8 cellular contexts compared by ENCODE assay signal in genomic region chr3:120348981-120349818, GRCh38. TPM values are rescaled to one million over a fixed set of nuclear protein-coding genes. Genes with fewer than 3 reads are reported as not detected.
DNase-seq lines count a peak whose midpoint lies in the region; ATAC-seq and TF ChIP-seq lines count a peak whose summit lies in the region.

TSS of gene LRRC58 (minus strand) at chr3:120349354. CDS start at chr3:120349243, 111 bp downstream.

- DNase-seq in NB4 (ENCODE audit: low read depth) (peak; percentile 94), SK-N-MC (ENCODE audit: low read depth, low spot score) (peak; percentile 26), globus pallidus (ENCODE audit: low spot score) (peak; percentile 89), omental fat pad (ENCODE audit: low spot score) (peak; percentile 71)
- peak; percentile 90 for DNase-seq in activated naive CD4-positive, alpha-beta T cell treated with anti-CD3 and anti-CD28 coated beads, Interleukin-2, amount 10 ng/mL, durations not matched to agents 7 days and 5 days

- no peaks in the 10 kb centered on the region for H3K9me3 ChIP-seq in SK-N-MC (ENCODE audit: low read depth, low read length)

- H3K4me3 ChIP-seq in NB4 (ENCODE audit: low read depth, low read length) = peak within 1 kb of the TSS; percentile 97
- peak within 1 kb of the TSS; percentile 94 for H3K4me3 ChIP-seq in SK-N-MC

- H3K27ac Mint-ChIP-seq in activated naive CD4-positive, alpha-beta T cell treated with anti-CD3 and anti-CD28 coated beads, Interleukin-2, amount 10 ng/mL, durations not matched to agents 7 days and 5 days = peak within 1 kb of the TSS; percentile 92

- peaks cover 16% of the 10 kb centered on the region for H3K27me3 Mint-ChIP-seq in activated naive CD4-positive, alpha-beta T cell treated with anti-CD3 and anti-CD28 coated beads, Interleukin-2, amount 10 ng/mL, durations not matched to agents 7 days and 5 days

- TF ChIP-seq CTCF in NB4 (IDR thresholded peaks at IDR 0.05; ENCODE audit: low read depth, low read length) (no peak), omental fat pad (IDR thresholded peaks at IDR 0.05) (no peak)

- H3K36me3 ChIP-seq in SK-N-MC (ENCODE audit: insufficient read depth, low read length) = peaks cover 28% of the 10 kb centered on the region

- H3K27ac ChIP-seq in SK-N-MC (peak within 1 kb of the TSS; percentile 85), temporal lobe (ENCODE audit: low read depth, low read length) (peak within 1 kb of the TSS; percentile 85)

- TF ChIP-seq POLR2A in GM10847 (IDR thresholded peaks at IDR 0.05; ENCODE audit: extremely low read depth, insufficient read length) = peak; percentile 93
- TF ChIP-seq POLR2A in NB4 (IDR thresholded peaks at IDR 0.05; ENCODE audit: extremely low read depth, insufficient read length) = peak; percentile 92

- ATAC-seq in HG02588 (IDR thresholded peaks at IDR 0.05; ENCODE audit: unreplicated experiment) (peak; percentile 90), omental fat pad (ENCODE audit: low FRiP score) (peak; percentile 96)

- no peaks in the 10 kb centered on the region for H3K9me3 Mint-ChIP-seq in activated naive CD4-positive, alpha-beta T cell treated with anti-CD3 and anti-CD28 coated beads, Interleukin-2, amount 10 ng/mL, durations not matched to agents 7 days and 5 days

- peak within 1 kb of the TSS; percentile 86 for H3K4me3 Mint-ChIP-seq in activated naive CD4-positive, alpha-beta T cell treated with anti-CD3 and anti-CD28 coated beads, Interleukin-2, amount 10 ng/mL, durations not matched to agents 7 days and 5 days

- peaks cover 35% of the 10 kb centered on the region for H3K36me3 Mint-ChIP-seq in activated naive CD4-positive, alpha-beta T cell treated with anti-CD3 and anti-CD28 coated beads, Interleukin-2, amount 10 ng/mL, durations not matched to agents 7 days and 5 days

- peaks cover 46% of the 10 kb centered on the region for H3K4me1 Mint-ChIP-seq in activated naive CD4-positive, alpha-beta T cell treated with anti-CD3 and anti-CD28 coated beads, Interleukin-2, amount 10 ng/mL, durations not matched to agents 7 days and 5 days

- CTCF ChIA-PET in activated naive CD4-positive, alpha-beta T cell treated with anti-CD3 and anti-CD28 coated beads, Interleukin-2, amount 10 ng/mL, durations not matched to agents 7 days and 5 days (lab: Charles Lee) = interaction anchor here (0.7 to 3.7 kb wide), 6 partner anchors 8 to 105 kb away, joined by 3 to 18 read pairs (median 4); no protein-coding TSS in a partner anchor

- H3K9ac ChIP-seq in SK-N-MC (ENCODE audit: insufficient read length) = peak within 1 kb of the TSS; percentile 79

RNA-seq across cellular contexts. Expression of gene LRRC58, which starts in this region (rescaled TPM):
- total RNA-seq in omental fat pad (10 to 100 TPM; 35.4 to 40.4 (median 35.9) TPM), temporal lobe (25.1 TPM)

Comparison
In these comparisons a context has a peak if more than half of its experiments do, and no peak if none do; other contexts are left out.
1. Peak in every context shown above with its lines: DNase-seq, ATAC-seq, H3K4me3 ChIP-seq and H3K27ac ChIP-seq.
2. DNase-seq: peak in every context shown above with its lines; median percentile 94 in NB4; 90 in activated naive CD4-positive, alpha-beta T cell treated with anti-CD3 and anti-CD28 coated beads, Interleukin-2, amount 10 ng/mL, durations not matched to agents 7 days and 5 days; 89 in globus pallidus; 71 in omental fat pad; 26 in SK-N-MC.